In the genomic region with DNA sequence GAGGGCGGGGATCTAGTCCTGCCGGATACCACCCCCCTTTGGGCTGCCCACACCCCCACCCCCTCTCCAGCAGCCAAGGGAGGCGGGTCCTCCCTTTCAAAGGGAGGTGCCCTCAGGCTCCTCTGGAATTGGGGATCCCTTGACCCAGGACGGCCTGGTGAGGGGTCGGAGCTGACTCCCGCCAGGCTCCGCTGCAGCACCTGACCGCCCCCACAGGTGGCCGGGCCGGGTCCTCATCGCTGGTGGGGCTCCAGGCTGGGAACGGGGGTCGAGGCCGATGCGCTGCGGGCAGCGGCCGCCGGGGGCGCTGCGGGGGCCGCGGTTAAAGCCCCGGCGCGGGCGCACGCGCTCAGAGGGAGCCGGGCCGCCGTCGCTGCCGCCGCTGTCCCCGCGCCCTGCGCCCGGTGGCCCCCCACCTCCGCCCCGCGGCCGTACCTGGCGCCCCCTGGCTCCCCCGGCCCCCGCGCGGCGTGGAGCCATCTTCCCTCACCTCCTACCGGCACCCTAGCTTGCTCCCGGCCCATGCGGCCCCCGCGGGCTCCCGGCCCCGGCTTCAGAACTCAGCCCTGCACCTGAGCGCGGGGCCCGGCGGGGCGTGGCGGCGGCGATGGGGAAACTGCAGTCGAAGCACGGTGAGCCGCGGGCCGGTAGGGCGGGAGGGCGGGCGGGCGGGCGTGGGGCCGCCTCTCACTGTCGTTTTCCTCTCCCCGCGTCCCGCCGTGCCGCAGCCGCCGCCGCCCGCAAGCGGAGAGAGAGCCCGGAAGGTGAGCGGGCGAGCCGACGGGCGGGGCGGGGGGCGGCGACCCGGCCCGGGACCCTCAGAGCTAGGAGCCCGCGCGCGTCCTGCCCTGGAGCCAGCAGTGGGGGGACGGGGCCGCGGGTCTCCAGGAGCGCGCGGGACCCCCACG, we compare ENCODE assay signal across 8 cellular contexts. TPM values are rescaled to one million over a fixed set of nuclear protein-coding genes. Genes with fewer than 3 reads are reported as not detected.
DNase-seq lines count a peak whose midpoint lies in the region; ATAC-seq and TF ChIP-seq lines count a peak whose summit lies in the region.

A gene with protein sequence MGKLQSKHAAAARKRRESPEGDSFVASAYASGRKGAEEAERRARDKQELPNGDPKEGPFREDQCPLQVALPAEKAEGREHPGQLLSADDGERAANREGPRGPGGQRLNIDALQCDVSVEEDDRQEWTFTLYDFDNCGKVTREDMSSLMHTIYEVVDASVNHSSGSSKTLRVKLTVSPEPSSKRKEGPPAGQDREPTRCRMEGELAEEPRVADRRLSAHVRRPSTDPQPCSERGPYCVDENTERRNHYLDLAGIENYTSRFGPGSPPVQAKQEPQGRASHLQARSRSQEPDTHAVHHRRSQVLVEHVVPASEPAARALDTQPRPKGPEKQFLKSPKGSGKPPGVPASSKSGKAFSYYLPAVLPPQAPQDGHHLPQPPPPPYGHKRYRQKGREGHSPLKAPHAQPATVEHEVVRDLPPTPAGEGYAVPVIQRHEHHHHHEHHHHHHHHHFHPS (plus strand): TSS at position 352 of the 908 bp plus-strand sequence. CDS start 256 bp downstream, at position 608.

- TF ChIP-seq CTCF in NB4 (IDR thresholded peaks at IDR 0.05; ENCODE audit: low read depth, low read length): peak; percentile 36

- TF ChIP-seq POLR2A in NB4 (IDR thresholded peaks at IDR 0.05; ENCODE audit: extremely low read depth, insufficient read length): peak; percentile 72

- intact Hi-C loops in posterior cingulate gyrus (cut with DNase I): no loop called here

- DNase-seq in activated T-cell treated with anti-CD3 and anti-CD28 coated beads for 1 hour (ENCODE audit: low read depth) (peak; percentile 21), activated T-cell treated with anti-CD3 and anti-CD28 coated beads for 4 hours (no peak), NB4 (ENCODE audit: low read depth) (peak; percentile 60), activated T-cell treated with anti-CD3 and anti-CD28 coated beads for 48 hours (ENCODE audit: low read depth) (peak; percentile 57), glomerular visceral epithelial cell (ENCODE audit: extremely low spot score) (peak; percentile 21), posterior cingulate gyrus (peak in 7 of 10 donors; percentile 7 to 88 (median 27))

- peak within 1 kb of the TSS; percentile 55 for H3K4me3 ChIP-seq in NB4 (ENCODE audit: low read depth, low read length)

- ATAC-seq in GM21717 (IDR thresholded peaks at IDR 0.05; ENCODE audit: unreplicated experiment) (no peak), esophagus mucosa (no peak)

RNA-seq across cellular contexts. Expression of the gene that starts here (rescaled TPM):
- 1.1 TPM for total RNA-seq in esophagus mucosa
